Comparison of ENCODE assay signal across 27 cellular contexts in the genomic region with DNA sequence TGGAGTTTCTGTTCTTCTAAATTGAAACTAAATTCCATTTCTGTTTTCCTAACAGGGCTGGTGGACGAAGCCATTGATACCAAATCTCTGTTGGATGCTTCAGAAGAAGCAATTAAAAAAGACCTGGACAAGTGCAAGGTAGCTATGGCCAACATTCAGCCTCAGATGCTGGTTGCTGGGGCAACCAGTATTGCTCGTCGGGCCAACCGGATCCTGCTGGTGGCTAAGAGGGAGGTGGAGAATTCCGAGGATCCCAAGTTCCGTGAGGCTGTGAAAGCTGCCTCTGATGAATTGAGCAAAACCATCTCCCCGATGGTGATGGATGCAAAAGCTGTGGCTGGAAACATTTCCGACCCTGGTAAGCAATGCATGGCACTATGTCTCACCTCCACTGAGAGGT.
"Had no signal": no experiment of that assay in that cellular context is flagged by ENCODE, and none has a peak within 500 bp of the region (broad histone marks: within the 10 kb centered on the region; RNA-seq: fewer than 3 reads in every experiment).

No MANE protein-coding gene starts in this region.

- H3K27ac Mint-ChIP-seq: activated CD4-positive, alpha-beta memory T cell treated with anti-CD3 and anti-CD28 coated beads for 36 hours; activated naive CD4-positive, alpha-beta T cell treated with anti-CD3 and anti-CD28 coated beads for 36 hours; activated naive CD8-positive, alpha-beta T cell; WTC11 had no signal

- H3K9me3 ChIP-seq: Peyer's patch, SJCRH30, SK-N-SH had no signal

- H3K4me1 ChIP-seq: Peyer's patch, SJCRH30 had no signal

- H3K27ac ChIP-seq: Peyer's patch, RWPE1, SJCRH30 had no signal

- DNase-seq: activated CD4-positive, alpha-beta memory T cell treated with anti-CD3 and anti-CD28 coated beads for 36 hours; activated CD4-positive, alpha-beta T cell treated with anti-CD3 and anti-CD28 coated beads for 48 hours; activated CD4-positive, CD25-positive, alpha-beta regulatory T cell treated with anti-CD3 and anti-CD28 coated beads, Interleukin-2, amount 50 U/mL, for 72 hours; activated gamma-delta T cell; activated naive CD4-positive, alpha-beta T cell treated with anti-CD3 and anti-CD28 coated beads for 36 hours; activated T-cell treated with anti-CD3 and anti-CD28 coated beads for 4 hours; activated T-cell treated with anti-CD3 and anti-CD28 coated beads, Interleukin-2, amount 50 U/mL, for 48 hours; central memory CD4-positive, alpha-beta T cell; Kasumi-1; NCI-H1092; NCI-H1417; NCI-H1694; NCI-H2029; NCI-H2107; NCI-H510A treated with DMSO at 0.1 percent for 48 hours; NCI-H69; NK-92 treated with Interleukin-12 subunit alpha and Interleukin-12 subunit beta, amount 100 ng/mL, for 24 hours; OCI-M1; Peyer's patch; Right ventricle myocardium superior; SJCRH30; SK-N-SH; T-helper 9 cell had no signal

- H3K27me3 Mint-ChIP-seq: activated CD4-positive, alpha-beta memory T cell treated with anti-CD3 and anti-CD28 coated beads for 36 hours; activated naive CD8-positive, alpha-beta T cell; activated T-helper 17 cell treated with anti-CD3 and anti-CD28 coated beads, Interleukin-2, amount 50 U/mL, for 72 hours had no signal

- H3K27me3 ChIP-seq: Peyer's patch, SJCRH30 had no signal

- H3K9me3 Mint-ChIP-seq: activated CD4-positive, alpha-beta memory T cell treated with anti-CD3 and anti-CD28 coated beads for 36 hours; activated naive CD4-positive, alpha-beta T cell treated with anti-CD3 and anti-CD28 coated beads for 36 hours; activated T-helper 17 cell treated with anti-CD3 and anti-CD28 coated beads, Interleukin-2, amount 50 U/mL, for 72 hours; WTC11 had no signal

- H3K4me3 Mint-ChIP-seq: activated CD4-positive, alpha-beta memory T cell treated with anti-CD3 and anti-CD28 coated beads for 36 hours; activated naive CD4-positive, alpha-beta T cell treated with anti-CD3 and anti-CD28 coated beads for 36 hours; activated naive CD8-positive, alpha-beta T cell; activated T-helper 17 cell treated with anti-CD3 and anti-CD28 coated beads, Interleukin-2, amount 50 U/mL, for 72 hours; WTC11 had no signal

- H3K4me3 ChIP-seq: Peyer's patch, SJCRH30 had no signal

- H3K4me1 Mint-ChIP-seq: WTC11 had no signal
